Comparison of ENCODE assay signal across 8 cellular contexts in genomic region chrX:24155747-24156146, GRCh38. TPM values are rescaled to one million over a fixed set of nuclear protein-coding genes. Genes with fewer than 3 reads are reported as not detected.
DNase-seq lines count a peak whose midpoint lies in the region; ATAC-seq, FAIRE-seq and TF ChIP-seq lines count a peak whose summit lies in the region.
"Not testable (repeated sequence)": the region's sequence is repeated elsewhere in the genome, so short reads cannot be mapped to it uniquely, and the experiment has no call there.

No MANE protein-coding gene starts in this region.

- not testable (repeated sequence) for H3K4me3 ChIP-seq in CD4-positive, alpha-beta memory T cell (ENCODE audit: low read length in 2 of 2)
- peak overlapping the region; percentile 10; the same call in 1 of the 2 replicates for H3K4me3 ChIP-seq in GM12878

- not testable (repeated sequence) for H4K20me1 ChIP-seq in GM12878 (ENCODE audit: control insufficient read depth, insufficient read depth)

- SMC1A ChIA-PET in GM12878 (lab: Charles Lee; ENCODE audit: uncharacterized antibody, unreplicated experiment): interaction anchor here (1.7 kb wide), 1 partner anchor 87 kb away, joined by 4 read pairs; no protein-coding TSS in a partner anchor

- H2AFZ ChIP-seq in GM12878 (ENCODE audit: control insufficient read depth, low read depth, low read length): not testable (repeated sequence)

- not testable (repeated sequence) for FAIRE-seq in GM12878 (lab: Jason Lieb, UNC)

- not testable (repeated sequence) for H3K27ac ChIP-seq in CD4-positive, alpha-beta memory T cell (ENCODE audit: low read depth, low read length); GM12878 (ENCODE audit: control insufficient read depth, insufficient read depth)
- H3K27ac ChIP-seq in VCaP: peak overlapping the region; percentile 99

- peaks cover 80% of the 10 kb centered on the region for H3K4me1 ChIP-seq in CD4-positive, alpha-beta memory T cell (ENCODE audit: insufficient read depth, low read length)
- not testable (repeated sequence) for H3K4me1 ChIP-seq in GM12878 (ENCODE audit: control insufficient read depth, insufficient read depth, low read length)

- not testable (repeated sequence) for TF ChIP-seq POLR2A in GM12878 (IDR thresholded peaks at IDR 0.05; ENCODE audit: low read depth, low read length)

- CTCF ChIA-PET in CD4-positive, alpha-beta memory T cell (lab: Charles Lee; ENCODE audit: partially characterized antibody): not testable (repeated sequence)
- CTCF ChIA-PET in GM12878 (lab: Yijun Ruan, JAX): interaction anchor here (1.0 kb wide), 1 partner anchor 9 kb away, joined by 3 read pairs; no protein-coding TSS in a partner anchor

- H3K79me2 ChIP-seq in GM12878 (ENCODE audit: control insufficient read depth, insufficient read depth, low read length): peaks cover 94% of the 10 kb centered on the region

- in situ Hi-C loops in GM12878 (cut with MboI): not testable (repeated sequence)

- POLR2A ChIA-PET in CD4-positive, alpha-beta memory T cell (lab: Charles Lee; ENCODE audit: partially characterized antibody); GM12878 (lab: Charles Lee): not testable (repeated sequence)

- not testable (repeated sequence) for H3K36me3 ChIP-seq in CD4-positive, alpha-beta memory T cell (ENCODE audit: insufficient read depth, low read length)
- peaks cover 0 to 14% of the 10 kb centered on the region in 2 experiments; a peak in 2 of 4 replicates for H3K36me3 ChIP-seq in GM12878 (ENCODE audit: control insufficient read depth in 2 of 2, insufficient read depth in 2 of 2, low read length in 1 of 2)

- not testable (repeated sequence) for TF ChIP-seq CTCF in HFFc6 (IDR thresholded peaks at IDR 0.05); VCaP (conservative IDR thresholded peaks at IDR 0.05); GM12878 (IDR thresholded peaks at IDR 0.05 in 2 of 3, conservative IDR thresholded peaks at IDR 0.05 in 1 of 3; ENCODE audit: control insufficient read depth in 2 of 3, extremely low read depth in 1 of 3, insufficient read depth in 1 of 3, low read depth in 3 of 3, low read length in 3 of 3); nephron (IDR thresholded peaks at IDR 0.05; ENCODE audit: unreplicated experiment in 3 of 3); type B pancreatic cell (conservative IDR thresholded peaks at IDR 0.05)

- RAD21 ChIA-PET in GM12878 (lab: Charles Lee; ENCODE audit: unreplicated experiment): not testable (repeated sequence)

- ATAC-seq in activated T-cell treated with anti-CD3 and anti-CD28 coated beads, Interleukin-2, amount 50 U/mL, for 4 hours; GM12878: not testable (repeated sequence)

- not testable (repeated sequence) for DNase-seq in CD4-positive, alpha-beta memory T cell; HFFc6; activated T-cell treated with anti-CD3 and anti-CD28 coated beads, Interleukin-2, amount 50 U/mL, for 4 hours; GM12878 (ENCODE audit: low read depth, low spot score); immature natural killer cell; type B pancreatic cell (ENCODE audit: extremely low spot score, unreplicated experiment)

- 62% methylated on average over 7 of the region's 7 CpGs for WGBS in GM12878 (ENCODE audit: insufficient coverage, insufficient replicate concordance, low lambda C conversion rate, missing lambda C conversion rate)

- peak overlapping the region in 5 of 7 donors; percentile 4 to 79 (median 51) for H3K27ac Mint-ChIP-seq in CD4-positive, alpha-beta memory T cell
- H3K27ac Mint-ChIP-seq in HFFc6: peak overlapping the region; percentile 43; the same call in 1 of the 2 replicates
- peak overlapping the region in 5 of 6 donors; percentile 13 to 68 (median 48) for H3K27ac Mint-ChIP-seq in immature natural killer cell
- peak overlapping the region; percentile 17 to 50 (median 43) for H3K27ac Mint-ChIP-seq in nephron
- H3K27ac Mint-ChIP-seq in type B pancreatic cell: peak overlapping the region; percentile 16

- peak overlapping the region in 6 of 8 donors; percentile 0 to 80 (median 41) for H3K4me3 Mint-ChIP-seq in CD4-positive, alpha-beta memory T cell
- H3K4me3 Mint-ChIP-seq in HFFc6 (0 out of 2 replicates have a peak overlapping the region, but pooled peaks have one; percentile 13), immature natural killer cell (peak overlapping the region in 1 of 5 donors; percentile 31)
- peak overlapping the region; percentile 46 for H3K4me3 Mint-ChIP-seq in activated T-cell treated with anti-CD3 and anti-CD28 coated beads, Interleukin-2, amount 50 U/mL, for 4 hours
- not testable (repeated sequence) for H3K4me3 Mint-ChIP-seq in nephron, type B pancreatic cell

- peaks cover 44 to 92% (median 73%) of the 10 kb centered on the region in 4 donors for H3K4me1 Mint-ChIP-seq in CD4-positive, alpha-beta memory T cell
- H3K4me1 Mint-ChIP-seq in HFFc6 (ENCODE audit: low read depth): peaks cover 57% of the 10 kb centered on the region
- H3K4me1 Mint-ChIP-seq in activated T-cell treated with anti-CD3 and anti-CD28 coated beads, Interleukin-2, amount 50 U/mL, for 4 hours (ENCODE audit: low read depth): peaks cover 71% of the 10 kb centered on the region
- H3K4me1 Mint-ChIP-seq in immature natural killer cell: peaks cover 80 to 100% of the 10 kb centered on the region in 2 donors
- peaks cover 68% of the 10 kb centered on the region for H3K4me1 Mint-ChIP-seq in nephron
- peaks cover 42% of the 10 kb centered on the region for H3K4me1 Mint-ChIP-seq in type B pancreatic cell (ENCODE audit: unreplicated experiment)

- H3K9ac ChIP-seq in GM12878 (ENCODE audit: control insufficient read depth, insufficient read depth, low read length): not testable (repeated sequence)

- not testable (repeated sequence) for H3K27me3 Mint-ChIP-seq in CD4-positive, alpha-beta memory T cell; HFFc6 (ENCODE audit: insufficient read depth); activated T-cell treated with anti-CD3 and anti-CD28 coated beads, Interleukin-2, amount 50 U/mL, for 4 hours (ENCODE audit: low read depth); immature natural killer cell (ENCODE audit: low read depth in 3 of 3); nephron (ENCODE audit: low read depth); type B pancreatic cell

- not testable (repeated sequence) for TF ChIP-seq RAD21 in GM12878 (IDR thresholded peaks at IDR 0.05; ENCODE audit: insufficient read depth, low read depth, low read length)

- not testable (repeated sequence) for BruUV-seq in GM12878 (replicated peaks; lab: Mats Ljungman, UMichigan)

- not testable (repeated sequence) for H3K27me3 ChIP-seq in CD4-positive, alpha-beta memory T cell (ENCODE audit: insufficient read depth, low read length); GM12878 (replicated peaks in 1 of 2; ENCODE audit: control insufficient read depth in 2 of 2, insufficient read depth in 2 of 2, low read length in 1 of 2)

- TF ChIP-seq EP300 in GM12878 (IDR thresholded peaks at IDR 0.05; ENCODE audit: borderline replicate concordance in 1 of 2, control insufficient read depth in 1 of 2, low read depth in 2 of 2, low read length in 2 of 2): not testable (repeated sequence)

- H3K36me3 Mint-ChIP-seq in CD4-positive, alpha-beta memory T cell: peaks cover 17 to 30% of the 10 kb centered on the region in 2 donors
- peaks cover 10% of the 10 kb centered on the region for H3K36me3 Mint-ChIP-seq in HFFc6 (ENCODE audit: low read depth)
- peaks cover 22% of the 10 kb centered on the region for H3K36me3 Mint-ChIP-seq in activated T-cell treated with anti-CD3 and anti-CD28 coated beads, Interleukin-2, amount 50 U/mL, for 4 hours (ENCODE audit: insufficient read depth)
- not testable (repeated sequence) for H3K36me3 Mint-ChIP-seq in immature natural killer cell
- H3K36me3 Mint-ChIP-seq in nephron (ENCODE audit: low read depth): peaks cover 47% of the 10 kb centered on the region
- H3K36me3 Mint-ChIP-seq in type B pancreatic cell: peaks cover 23% of the 10 kb centered on the region

- H3K4me2 ChIP-seq in GM12878 (ENCODE audit: control insufficient read depth, insufficient read depth): peak overlapping the region; percentile 50

- H3K9me3 ChIP-seq in CD4-positive, alpha-beta memory T cell (ENCODE audit: control insufficient read depth in 1 of 2, low read length in 2 of 2); GM12878 (replicated peaks; ENCODE audit: control insufficient read depth, insufficient read depth, low read length): not testable (repeated sequence)

- not testable (repeated sequence) for H3K9me3 Mint-ChIP-seq in CD4-positive, alpha-beta memory T cell; HFFc6; activated T-cell treated with anti-CD3 and anti-CD28 coated beads, Interleukin-2, amount 50 U/mL, for 4 hours; immature natural killer cell; nephron; type B pancreatic cell

- intact Hi-C loops in CD4-positive, alpha-beta memory T cell (cut with micrococcal nuclease); GM12878 (cut with micrococcal nuclease; ENCODE audit: unreplicated experiment): not testable (repeated sequence)

RNA-seq across cellular contexts. Expression of gene ZFX, which starts 6.2 kb away (rescaled TPM):
- total RNA-seq in CD4-positive, alpha-beta memory T cell: 10 to 100 TPM; 69.5 to 72.2 TPM
- polyA plus RNA-seq in CD4-positive, alpha-beta memory T cell: 10 to 100 TPM; 33.7 to 43.8 TPM
- 10 to 100 TPM; 28.1 to 34.0 (median 32.9) TPM for total RNA-seq in HFFc6 (2021; fragmentation: NEBNext Ultra II Directional; extraction: Animal tissue kit (Norgen Biotek cat#: 25700))
- total RNA-seq in activated T-cell treated with anti-CD3 and anti-CD28 coated beads, Interleukin-2, amount 50 U/mL, for 4 hours: 10 to 100 TPM; 36.6 to 66.5 (median 37.9) TPM
- total RNA-seq in GM12878 (2013; cell fraction: nucleolus; rRNA removed): 78.0 and 85.0 TPM in 2 replicates
- total RNA-seq in GM12878 (2014; rRNA removed) (26.6 and 27.2 TPM in 2 replicates), GM12878 (2014; rRNA removed; fragmentation: Illumina TruSeq; extraction: Trizol) (32.0 and 33.4 TPM in 2 replicates), GM12878 (2021) (36.7 and 40.9 TPM in 2 replicates), type B pancreatic cell (ENCODE audit: low replicate concordance) (68.8 and 79.7 TPM in 2 replicates)
- 15.3 TPM for polyA plus RNA-seq in GM12878 (2011; ENCODE audit: low read depth)
- polyA plus RNA-seq in GM12878 (2011; rRNA removed) (26.0 and 30.2 TPM in 2 replicates), GM12878 (2014; fragmentation: Illumina TruSeq; extraction: Trizol) (17.9 and 18.8 TPM in 2 replicates), GM12878 (2014; fragmentation: Nextera tagmentation; extraction: Ambion mirVana) (10 to 100 TPM in 1 of 2 experiments, 1 to 10 TPM in 1; 6.8 to 17.8 TPM), GM12878 (2014; rRNA removed) (16.3 and 17.4 TPM in 2 replicates), GM12878 (2016; fragmentation: Nextera tagmentation; extraction: Ambion mirVana) (10 to 100 TPM; 23.5 to 25.7 TPM), immature natural killer cell (10 to 100 TPM; 27.6 to 46.7 (median 38.6) TPM)
- polyA plus RNA-seq in GM12878 (2011; cell fraction: cytosol; rRNA removed): 12.2 and 14.1 TPM in 2 replicates
- polyA plus RNA-seq in GM12878 (2011; cell fraction: nucleus; rRNA removed): 21.4 and 21.7 TPM in 2 replicates
- 14.3 and 18.4 TPM in 2 replicates for polyA plus RNA-seq in GM12878 (2012)
- 74.5 and 136 TPM in 2 replicates for polyA minus RNA-seq in GM12878 (2011; rRNA and poly(A)+ RNA removed)
- polyA minus RNA-seq in GM12878 (2011; cell fraction: cytosol; rRNA and poly(A)+ RNA removed): 30.3 and 39.6 TPM in 2 replicates
- 28.9 and 43.2 TPM in 2 replicates for polyA minus RNA-seq in GM12878 (2011; cell fraction: nucleus; rRNA and poly(A)+ RNA removed)
